In the genomic region with DNA sequence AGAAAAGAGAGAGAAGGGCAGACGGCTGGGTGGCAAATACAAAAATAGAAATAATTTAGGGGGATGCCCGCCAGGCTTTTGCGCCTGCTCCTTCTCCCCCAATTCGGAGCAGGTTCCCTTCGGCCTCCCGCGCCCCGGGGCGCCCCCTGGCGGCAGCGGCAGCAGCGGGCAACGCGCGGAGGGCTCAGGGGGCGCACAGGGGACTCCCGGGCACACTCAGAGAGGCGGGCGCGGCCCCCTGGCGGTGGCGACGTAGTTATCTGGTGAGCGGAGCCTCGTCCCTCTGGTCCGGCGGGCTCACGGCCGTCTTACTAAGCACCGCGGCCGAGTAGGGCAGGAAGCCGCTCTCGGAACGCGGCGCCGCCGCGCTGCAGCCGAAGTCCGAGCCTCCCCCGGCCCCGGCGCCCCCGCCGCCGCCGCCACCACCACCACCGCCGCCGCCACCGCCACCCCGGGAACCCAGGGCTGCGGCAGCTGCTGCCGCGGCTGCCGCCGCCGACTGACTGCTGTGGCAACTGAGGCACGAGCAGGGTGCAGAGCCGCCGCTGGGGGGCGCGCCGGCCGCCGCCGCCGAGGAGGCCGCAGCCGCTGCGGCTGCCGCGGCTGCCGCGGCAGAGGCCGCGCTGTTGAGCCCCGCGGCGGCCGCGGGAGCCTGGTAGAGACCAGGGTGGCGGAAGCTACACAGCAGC, we compare ENCODE assay signal across 1 cellular context.
TF ChIP-seq lines count a peak whose summit lies in the region.

No MANE protein-coding gene starts in this region.

TF ChIP-seq in K562, 482 proteins besides CTCF, POLR2A, EP300 and RAD21 (continued from another document):
- TF ChIP-seq, protein P1, sequence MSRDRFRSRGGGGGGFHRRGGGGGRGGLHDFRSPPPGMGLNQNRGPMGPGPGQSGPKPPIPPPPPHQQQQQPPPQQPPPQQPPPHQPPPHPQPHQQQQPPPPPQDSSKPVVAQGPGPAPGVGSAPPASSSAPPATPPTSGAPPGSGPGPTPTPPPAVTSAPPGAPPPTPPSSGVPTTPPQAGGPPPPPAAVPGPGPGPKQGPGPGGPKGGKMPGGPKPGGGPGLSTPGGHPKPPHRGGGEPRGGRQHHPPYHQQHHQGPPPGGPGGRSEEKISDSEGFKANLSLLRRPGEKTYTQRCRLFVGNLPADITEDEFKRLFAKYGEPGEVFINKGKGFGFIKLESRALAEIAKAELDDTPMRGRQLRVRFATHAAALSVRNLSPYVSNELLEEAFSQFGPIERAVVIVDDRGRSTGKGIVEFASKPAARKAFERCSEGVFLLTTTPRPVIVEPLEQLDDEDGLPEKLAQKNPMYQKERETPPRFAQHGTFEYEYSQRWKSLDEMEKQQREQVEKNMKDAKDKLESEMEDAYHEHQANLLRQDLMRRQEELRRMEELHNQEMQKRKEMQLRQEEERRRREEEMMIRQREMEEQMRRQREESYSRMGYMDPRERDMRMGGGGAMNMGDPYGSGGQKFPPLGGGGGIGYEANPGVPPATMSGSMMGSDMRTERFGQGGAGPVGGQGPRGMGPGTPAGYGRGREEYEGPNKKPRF (IDR thresholded peaks at IDR 0.05; ENCODE audit: low read depth, low read length) = no peak
- TF ChIP-seq ZFP1 (CRISPR knock-in tag; IDR thresholded peaks at IDR 0.05) (no peak), SIRT6 (IDR thresholded peaks at IDR 0.05; ENCODE audit: low read depth, low read length) (no peak), SNIP1 (IDR thresholded peaks at IDR 0.05; ENCODE audit: low read depth) (no peak)
TF ChIP-seq in K562: peak in this region for 55.
